Comparison of ENCODE assay signal across 8 cellular contexts in the genomic region with DNA sequence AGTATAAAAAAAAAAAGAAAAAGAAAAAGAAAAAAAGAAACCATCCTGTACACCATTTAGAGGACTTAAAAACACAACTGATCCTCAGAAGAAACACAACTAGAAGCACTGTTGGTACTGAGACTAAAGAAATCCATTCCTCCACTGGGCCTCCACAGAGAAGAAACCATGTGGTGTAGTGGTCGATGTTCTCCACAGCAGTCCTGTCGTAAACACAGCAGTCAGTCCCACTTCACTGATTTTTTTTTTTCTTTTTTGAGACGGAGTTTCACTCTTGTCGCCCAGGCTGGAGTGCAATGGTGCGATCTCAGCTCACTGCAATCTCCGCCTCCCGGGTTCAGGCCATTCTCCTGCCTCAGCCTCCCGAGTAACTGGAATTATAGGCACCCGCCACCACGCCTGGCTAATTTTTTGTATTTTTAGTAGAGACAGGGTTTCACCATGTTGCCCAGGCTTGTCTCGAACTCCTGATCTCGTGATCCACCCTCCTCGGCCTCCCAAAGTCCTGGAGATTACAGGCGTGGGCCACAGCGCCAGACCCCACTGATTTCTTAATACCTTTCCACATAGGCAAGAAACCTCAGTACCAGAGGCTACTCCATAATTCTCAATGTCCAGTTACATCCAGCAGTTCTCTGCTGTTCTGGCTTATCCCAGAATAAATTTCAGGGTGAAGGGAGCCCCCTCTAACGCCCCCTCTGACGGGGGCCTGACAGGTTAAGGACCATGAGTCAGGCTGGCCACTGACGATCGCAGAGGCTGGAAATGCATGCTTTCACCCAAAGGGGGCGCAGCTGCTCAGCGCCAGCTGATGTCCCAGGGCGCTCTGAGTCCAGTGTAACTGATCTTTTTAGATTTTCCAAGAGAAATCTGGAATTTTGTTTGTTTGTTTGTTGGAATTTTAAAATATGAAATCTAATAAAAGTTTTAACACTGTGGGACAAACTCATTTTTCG. TPM values are rescaled to one million over a fixed set of nuclear protein-coding genes. Genes with fewer than 3 reads are reported as not detected.
DNase-seq lines count a peak whose midpoint lies in the region; ATAC-seq lines count a peak whose summit lies in the region.

No MANE protein-coding gene starts in this region.

- H3K9me3 ChIP-seq in skeletal muscle satellite cell (replicated peaks; ENCODE audit: low read length), result no peaks in the 10 kb centered on the region

- H3K4me1 ChIP-seq in skeletal muscle satellite cell (ENCODE audit: control insufficient read depth, insufficient read depth, low read length), result peaks cover 8% of the 10 kb centered on the region

- no peak overlapping the region for H3K27ac Mint-ChIP-seq in activated T-cell treated with anti-CD3 and anti-CD28 coated beads, Interleukin-2, amount 50 U/mL, for 72 hours

- peaks cover 14% of the 10 kb centered on the region for H3K27me3 Mint-ChIP-seq in activated T-cell treated with anti-CD3 and anti-CD28 coated beads, Interleukin-2, amount 50 U/mL, for 72 hours (ENCODE audit: low read depth)

- H3K4me1 Mint-ChIP-seq in activated T-cell treated with anti-CD3 and anti-CD28 coated beads, Interleukin-2, amount 50 U/mL, for 72 hours (ENCODE audit: low read depth), result no peaks in the 10 kb centered on the region

- H3K36me3 Mint-ChIP-seq in activated T-cell treated with anti-CD3 and anti-CD28 coated beads, Interleukin-2, amount 50 U/mL, for 72 hours (ENCODE audit: insufficient read depth in 2 of 2), result no peaks in the 10 kb centered on the region

- no peak overlapping the region for H3K4me3 Mint-ChIP-seq in activated T-cell treated with anti-CD3 and anti-CD28 coated beads, Interleukin-2, amount 50 U/mL, for 72 hours

- no peaks in the 10 kb centered on the region for H3K27me3 ChIP-seq in skeletal muscle satellite cell (ENCODE audit: control insufficient read depth, insufficient read depth, low read length)

- H3K4me2 ChIP-seq in skeletal muscle satellite cell (ENCODE audit: low read length), result peak overlapping the region; percentile 74

- H3K4me3 ChIP-seq in skeletal muscle satellite cell (ENCODE audit: low read length), result peak overlapping the region; percentile 53

- H3K9me3 Mint-ChIP-seq in activated T-cell treated with anti-CD3 and anti-CD28 coated beads, Interleukin-2, amount 50 U/mL, for 72 hours, result no peaks in the 10 kb centered on the region

- H3K36me3 ChIP-seq in skeletal muscle satellite cell (ENCODE audit: insufficient read depth, low read length), result no peaks in the 10 kb centered on the region

- DNase-seq in D341Med (ENCODE audit: low spot score) (peak; percentile 67), HK-2 (ENCODE audit: unreplicated experiment) (peak; percentile 40), left cardiac atrium (peak; percentile 66), DMS153 (lab: John Stamatoyannopoulos, UW) (no peak)
- peak; percentile 33 to 35 for DNase-seq in activated T-cell treated with anti-CD3 and anti-CD28 coated beads, Interleukin-2, amount 50 U/mL, for 72 hours

- ATAC-seq in activated T-cell treated with anti-CD3 and anti-CD28 coated beads, Interleukin-2, amount 50 U/mL, for 72 hours (replicated peaks in 1 of 2), result peak; percentile 42 to 60
- ATAC-seq in left cardiac atrium, result peak; percentile 85 to 95
- no peak for ATAC-seq in HG02642 (IDR thresholded peaks at IDR 0.05; ENCODE audit: poor library complexity, unreplicated experiment)
- ATAC-seq in HG02840 (IDR thresholded peaks at IDR 0.05; ENCODE audit: low FRiP score, unreplicated experiment), result no peak

- H3K9ac ChIP-seq in skeletal muscle satellite cell (ENCODE audit: low read depth, low read length), result peak overlapping the region; percentile 29

- intact Hi-C loops in left cardiac atrium (cut with DNase I), result no loop called here

RNA-seq across cellular contexts. Expression of a gene that starts 24.8 kb away (rescaled TPM):
- total RNA-seq in activated T-cell treated with anti-CD3 and anti-CD28 coated beads, Interleukin-2, amount 50 U/mL, for 72 hours, result not detected
- 1 to 10 TPM in 1 of 2 donors, under 1 TPM in 1; 0.39 to 1.4 TPM for total RNA-seq in left cardiac atrium
- total RNA-seq in skeletal muscle satellite cell (2012; rRNA removed), result not detected in 2 replicates

RNA-seq across cellular contexts. Expression of a gene that starts 45.3 kb away (rescaled TPM):
- total RNA-seq in activated T-cell treated with anti-CD3 and anti-CD28 coated beads, Interleukin-2, amount 50 U/mL, for 72 hours, result 10 to 100 TPM; 46.6 to 55.8 TPM
- 1 to 10 TPM in 1 of 2 donors, under 1 TPM in 1; 0.24 to 1.7 TPM for total RNA-seq in left cardiac atrium
- 21.5 and 29.3 TPM in 2 replicates for total RNA-seq in skeletal muscle satellite cell (2012; rRNA removed)

RNA-seq across cellular contexts. Expression of a gene that starts 59.4 kb away (rescaled TPM):
- total RNA-seq in activated T-cell treated with anti-CD3 and anti-CD28 coated beads, Interleukin-2, amount 50 U/mL, for 72 hours, result not detected
- 100 to 1,000 TPM in 1 of 2 donors, 10 to 100 TPM in 1; 87.1 to 165 TPM for total RNA-seq in left cardiac atrium
- 0.66 and 0.76 TPM in 2 replicates for total RNA-seq in skeletal muscle satellite cell (2012; rRNA removed)

RNA-seq across cellular contexts. Expression of a gene that starts 59.5 kb away (rescaled TPM):
- total RNA-seq in activated T-cell treated with anti-CD3 and anti-CD28 coated beads, Interleukin-2, amount 50 U/mL, for 72 hours, result 10 to 100 TPM; 32.3 to 32.4 TPM
- 10 to 100 TPM; 24.3 to 33.0 TPM for total RNA-seq in left cardiac atrium
- total RNA-seq in skeletal muscle satellite cell (2012; rRNA removed), result 168 and 212 TPM in 2 replicates

Comparison
In these comparisons a context has a peak if more than half of its experiments do, and no peak if none do; other contexts are left out.
1. ATAC-seq: peak in activated T-cell treated with anti-CD3 and anti-CD28 coated beads, Interleukin-2, amount 50 U/mL, for 72 hours (2 of 2) and left cardiac atrium (2 of 2); none in HG02642 (single experiment) and HG02840 (single experiment).
2. RNA of a gene that starts 45.3 kb away (total RNA-seq): 46.6 to 55.8 TPM in activated T-cell treated with anti-CD3 and anti-CD28 coated beads, Interleukin-2, amount 50 U/mL, for 72 hours; 0.24 to 1.7 TPM in left cardiac atrium; every median in the first group is over 10 times any median in the second.
3. RNA of a gene that starts 59.4 kb away (total RNA-seq): 87.1 to 165 TPM in left cardiac atrium; not detected in activated T-cell treated with anti-CD3 and anti-CD28 coated beads, Interleukin-2, amount 50 U/mL, for 72 hours; every median in the first group is over 10 times any median in the second.